Comparison of ENCODE assay signal across 8 cellular contexts in genomic region chr2:175181104-175181876, GRCh38. TPM values are rescaled to one million over a fixed set of nuclear protein-coding genes. Genes with fewer than 3 reads are reported as not detected.
A peak's percentile ranks its signal among the peaks of the same experiment; 100 is the strongest.
DNase-seq lines count a peak whose midpoint lies in the region; ATAC-seq and TF ChIP-seq lines count a peak whose summit lies in the region.

ATP5MC3 (minus strand) TSS chr2:175181710; CDS start chr2:175181393, 317 bp downstream.

- H3K36me3 ChIP-seq in left lung, result peaks cover 0 to 36% of the 10 kb centered on the region in 2 donors

- DNase-seq in C1 segment of cervical spinal cord (lab: John Stamatoyannopoulos, UW), result peak; percentile 60 to 95 (median 88)
- peak; percentile 94 for DNase-seq in NCI-H69 (lab: John Stamatoyannopoulos, UW)
- DNase-seq in activated CD4-positive, alpha-beta T cell treated with anti-CD3 and anti-CD28 coated beads, Interleukin-2, amount 50 U/mL, for 1 hour, result peak; percentile 90
- peak; percentile 88 for DNase-seq in dedifferentiated amniotic fluid mesenchymal stem cell (ENCODE audit: extremely low spot score)
- peak; percentile 95 to 98 for DNase-seq in left lung
- peak; percentile 84 to 88 for DNase-seq in stimulated activated CD4-positive, alpha-beta T cell treated with anti-CD3 and anti-CD28 coated beads, Interleukin-2, amount 100 ng/mL, for 48 hours

- intact Hi-C loops in left lung (cut with DNase I), result no loop called here

- ATAC-seq in GM19324 (IDR thresholded peaks at IDR 0.05; ENCODE audit: low FRiP score, unreplicated experiment) (peak; percentile 92), HG03469 (IDR thresholded peaks at IDR 0.05; ENCODE audit: unreplicated experiment) (peak; percentile 82), left lung (peak; percentile 98)

- no peaks in the 10 kb centered on the region for H3K9me3 ChIP-seq in left lung

- no peak for TF ChIP-seq CTCF in left lung (IDR thresholded peaks at IDR 0.05)

- H3K4me3 ChIP-seq in left lung, result peak within 1 kb of the TSS; percentile 85 to 91

- peaks cover 0 to 24% of the 10 kb centered on the region in 2 donors for H3K4me1 ChIP-seq in left lung

- H3K27me3 ChIP-seq in left lung, result no peaks in the 10 kb centered on the region

- H3K27ac ChIP-seq in left lung, result peak within 1 kb of the TSS; percentile 86

RNA-seq across cellular contexts. Expression of gene ATP5MC3, which starts in this region (rescaled TPM):
- 100 to 1,000 TPM; 170 to 204 TPM for total RNA-seq in left lung

Comparison
In these comparisons a context has a peak if more than half of its experiments do, and no peak if none do; other contexts are left out.
1. Peak in every context shown above with its lines: DNase-seq, ATAC-seq, H3K4me3 ChIP-seq and H3K27ac ChIP-seq.